In the genomic region with DNA sequence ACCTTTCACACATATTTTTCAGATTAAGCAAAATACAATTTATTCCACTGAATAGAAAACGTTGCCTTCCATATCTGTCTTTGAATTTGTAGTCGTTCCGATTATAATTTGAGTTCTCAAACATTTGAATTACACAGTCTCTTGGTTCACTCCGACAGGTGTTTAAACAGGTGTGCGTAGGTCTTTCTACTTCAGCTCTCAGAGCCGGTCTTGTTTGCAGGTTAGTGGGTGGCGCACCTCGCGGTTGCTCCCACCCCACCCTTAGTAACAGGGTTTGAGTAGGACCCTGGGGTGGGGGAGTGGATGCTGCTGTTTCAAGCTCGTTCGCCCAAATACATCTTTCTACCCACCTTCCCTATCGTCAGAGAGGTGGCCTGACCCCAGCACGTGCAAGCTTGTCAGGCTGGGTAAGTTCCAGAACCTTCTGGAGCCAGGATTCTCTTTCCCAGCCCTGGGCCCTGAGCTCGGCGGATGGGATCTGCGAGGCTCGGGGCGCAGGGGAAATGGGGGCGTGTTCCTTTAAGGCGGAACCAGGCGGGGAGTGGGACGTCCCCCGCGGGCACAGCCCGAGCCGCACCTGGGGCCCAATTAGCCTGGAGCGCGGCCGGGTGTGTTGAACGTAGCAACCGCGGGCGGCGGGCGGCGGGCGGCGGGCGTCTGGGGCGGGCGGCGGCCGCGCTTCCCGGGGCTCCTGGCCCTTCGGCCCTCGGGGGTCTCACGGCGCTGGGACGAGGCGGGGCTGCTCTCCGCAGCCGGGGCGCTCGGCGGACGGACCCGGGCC, we compare ENCODE assay signal across 8 cellular contexts. TPM values are rescaled to one million over a fixed set of nuclear protein-coding genes. Genes with fewer than 3 reads are reported as not detected.
A peak's percentile ranks its signal among the peaks of the same experiment; 100 is the strongest.
DNase-seq lines count a peak whose midpoint lies in the region; ATAC-seq lines count a peak whose summit lies in the region.

A gene (plus strand): TSS at position 591 of the 781 bp plus-strand sequence.

- H3K27me3 Mint-ChIP-seq in activated naive CD4-positive, alpha-beta T cell treated with anti-CD3 and anti-CD28 coated beads, Interleukin-2, amount 50 U/mL, for 24 hours = peaks cover 31% of the 10 kb centered on the region

- peak within 1 kb of the TSS; percentile 72 for H3K9ac ChIP-seq in NT2/D1 (ENCODE audit: insufficient read length, low read depth)

- DNase-seq in NT2/D1 (ENCODE audit: low read depth, low spot score) = no peak
- no peak for DNase-seq in iPS DF 6.9 (ENCODE audit: low read depth, low spot score)
- peak; percentile 64 for DNase-seq in sciatic nerve (ENCODE audit: low spot score)
- no peak for DNase-seq in cerebellar nuclear complex (lab: John Stamatoyannopoulos, UW)

- H3K4me1 ChIP-seq in NT2/D1 (ENCODE audit: insufficient read depth, insufficient read length) (peaks cover 2% of the 10 kb centered on the region), iPS DF 6.9 (ENCODE audit: control insufficient read depth, insufficient read depth, low read length) (peaks cover 2% of the 10 kb centered on the region)

- peaks cover 38% of the 10 kb centered on the region for H3K27me3 ChIP-seq in NT2/D1 (ENCODE audit: insufficient read depth, insufficient read length)
- H3K27me3 ChIP-seq in iPS DF 6.9 (ENCODE audit: control insufficient read depth, insufficient read depth, low read length) = peaks cover 5% of the 10 kb centered on the region; the same call in 1 of the 2 replicates

- no peaks in the 10 kb centered on the region for H3K36me3 ChIP-seq in NT2/D1 (ENCODE audit: insufficient read depth, insufficient read length, low read length)
- H3K36me3 ChIP-seq in iPS DF 6.9 (ENCODE audit: control insufficient read depth, insufficient read depth, low read length) = no peaks in the 10 kb centered on the region; the same call in 1 of the 2 replicates

- H3K36me3 Mint-ChIP-seq in activated naive CD4-positive, alpha-beta T cell treated with anti-CD3 and anti-CD28 coated beads, Interleukin-2, amount 50 U/mL, for 24 hours = no peaks in the 10 kb centered on the region

- H3K4me3 ChIP-seq in NT2/D1 (ENCODE audit: insufficient read length, low read depth) (peak within 1 kb of the TSS; percentile 50), iPS DF 6.9 (ENCODE audit: low read length) (peak within 1 kb of the TSS; percentile 52; the same call in 1 of the 2 replicates)

- no CpG with 5 or more reads among the region's 58 CpGs for WGBS in iPS DF 6.9 (ENCODE audit: insufficient coverage, insufficient read length)

- peaks cover 13% of the 10 kb centered on the region for H3K4me1 Mint-ChIP-seq in activated naive CD4-positive, alpha-beta T cell treated with anti-CD3 and anti-CD28 coated beads, Interleukin-2, amount 50 U/mL, for 24 hours

- intact Hi-C loops in sciatic nerve (cut with DNase I) = no loop called here

- no peak within 1 kb of the TSS for H3K27ac ChIP-seq in iPS DF 6.9 (ENCODE audit: low read length)

- ATAC-seq in GM18858 (IDR thresholded peaks at IDR 0.05; ENCODE audit: unreplicated experiment) (peak; percentile 52), HG02798 (IDR thresholded peaks at IDR 0.05; ENCODE audit: poor library complexity, unreplicated experiment) (peak; percentile 68), sciatic nerve (peak; percentile 59), HG03469 (IDR thresholded peaks at IDR 0.05; ENCODE audit: unreplicated experiment) (no peak)

- no peaks in the 10 kb centered on the region for H3K9me3 Mint-ChIP-seq in activated naive CD4-positive, alpha-beta T cell treated with anti-CD3 and anti-CD28 coated beads, Interleukin-2, amount 50 U/mL, for 24 hours

- H3K27ac Mint-ChIP-seq in activated naive CD4-positive, alpha-beta T cell treated with anti-CD3 and anti-CD28 coated beads, Interleukin-2, amount 50 U/mL, for 24 hours = no peak within 1 kb of the TSS

- H3K9me3 ChIP-seq in NT2/D1 (ENCODE audit: insufficient read depth, low read length) (no peaks in the 10 kb centered on the region), iPS DF 6.9 (ENCODE audit: control insufficient read depth, insufficient read depth, low read length) (no peaks in the 10 kb centered on the region)

- peak within 1 kb of the TSS; percentile 88 for H3K4me3 Mint-ChIP-seq in activated naive CD4-positive, alpha-beta T cell treated with anti-CD3 and anti-CD28 coated beads, Interleukin-2, amount 50 U/mL, for 24 hours

RNA-seq across cellular contexts. Expression of the gene that starts here (rescaled TPM):
- 17.2 TPM for total RNA-seq in sciatic nerve
